2 cellular contexts compared by ENCODE assay signal in genomic region chr10:125811251-125811650, GRCh38.
TF ChIP-seq lines count a peak whose summit lies in the region.

No MANE protein-coding gene starts in this region.

TF ChIP-seq in HEK293T, 16 proteins besides CTCF, POLR2A, EP300 and RAD21:
- TF ChIP-seq HDGF (IDR thresholded peaks at IDR 0.05; ENCODE audit: borderline replicate concordance): no peak
- no peak for TF ChIP-seq BHLHE40 (IDR thresholded peaks at IDR 0.05; ENCODE audit: borderline replicate concordance)
- TF ChIP-seq FOXK2 (IDR thresholded peaks at IDR 0.05): no peak
- TF ChIP-seq FOXM1 (IDR thresholded peaks at IDR 0.05; ENCODE audit: borderline replicate concordance): no peak
- TF ChIP-seq CTBP1 (IDR thresholded peaks at IDR 0.05; ENCODE audit: borderline replicate concordance): no peak
- TF ChIP-seq SP1 (IDR thresholded peaks at IDR 0.05): no peak
- no peak for TF ChIP-seq L3MBTL2 (conservative IDR thresholded peaks at IDR 0.05)
- no peak for TF ChIP-seq ZNF384 (IDR thresholded peaks at IDR 0.05)
- TF ChIP-seq FOXA1 (IDR thresholded peaks at IDR 0.05): no peak

TF ChIP-seq in K562, 482 proteins besides CTCF, POLR2A, EP300 and RAD21:
- TF ChIP-seq ZNF766 (CRISPR knock-in tag; conservative IDR thresholded peaks at IDR 0.05): no peak
- peak; percentile 55; the same call in 1 of the 2 replicates for TF ChIP-seq RFX1 (IDR thresholded peaks at IDR 0.05)
- TF ChIP-seq ELF2 (CRISPR knock-in tag; IDR thresholded peaks at IDR 0.05): no peak
